Comparison of ENCODE assay signal across 8 cellular contexts in the genomic region with DNA sequence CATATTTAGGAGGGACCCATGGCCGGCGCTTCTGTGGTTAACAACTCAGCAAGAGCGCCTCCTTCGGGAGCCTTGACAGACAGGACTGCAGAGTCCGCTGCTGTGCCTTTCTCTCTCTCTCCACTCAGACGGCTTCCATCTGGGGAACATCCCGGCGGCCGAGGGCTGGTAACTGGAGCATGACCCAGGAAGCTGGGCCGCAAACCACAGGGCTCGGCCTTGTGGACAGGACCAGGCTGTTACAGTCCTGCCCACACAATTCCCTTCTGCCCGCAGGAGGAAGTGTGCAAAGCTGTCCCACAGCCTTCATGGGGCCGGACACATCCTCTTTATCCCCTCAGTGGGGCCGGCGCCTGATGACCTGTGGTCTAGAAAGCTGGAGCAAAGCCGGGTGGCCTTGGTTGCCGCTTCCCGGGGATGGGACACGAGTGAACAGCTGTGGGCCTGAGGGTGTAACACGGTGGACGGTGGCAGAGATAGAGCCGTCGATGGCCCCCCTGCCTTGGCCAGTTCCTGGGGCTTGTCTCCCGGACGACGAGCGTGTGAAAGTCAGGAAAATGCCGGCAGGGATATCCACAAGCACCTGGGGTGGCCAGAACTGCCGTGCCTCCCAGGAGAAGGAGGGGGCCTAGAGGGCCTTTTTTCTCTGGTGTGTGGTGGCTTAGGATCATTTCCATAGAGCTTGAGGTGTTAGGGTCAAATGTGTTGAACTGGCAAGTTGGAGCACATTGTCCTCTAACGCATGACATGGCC. TPM values are rescaled to one million over a fixed set of nuclear protein-coding genes. Genes with fewer than 3 reads are reported as not detected.
DNase-seq lines count a peak whose midpoint lies in the region; FAIRE-seq and TF ChIP-seq lines count a peak whose summit lies in the region.

No MANE protein-coding gene starts in this region.

- H3K9me3 ChIP-seq in mammary epithelial cell (replicated peaks; ENCODE audit: insufficient read depth, low read length) = no peaks in the 10 kb centered on the region
- H3K9me3 ChIP-seq in kidney (ENCODE audit: control insufficient read depth in 1 of 2, low read length in 2 of 2) = no peaks in the 10 kb centered on the region
- H3K9me3 ChIP-seq in subcutaneous abdominal adipose tissue (ENCODE audit: control insufficient read depth in 5 of 5, low read length in 5 of 5) = peaks cover 0 to 3% (median 0%) of the 10 kb centered on the region in 5 donors

- intact Hi-C loops in mammary epithelial cell (cut with micrococcal nuclease) (loop anchor here (1.0 to 2.0 kb wide), 7 partner anchors 14 to 450 kb away; no protein-coding TSS in a partner anchor), kidney (cut with DNase I) (loop anchor here (10.0 kb wide), 2 partner anchors 108 to 278 kb away; no protein-coding TSS in a partner anchor)

- no peaks in the 10 kb centered on the region for H3K79me2 ChIP-seq in mammary epithelial cell (ENCODE audit: insufficient read depth, low read length)

- H2AFZ ChIP-seq in mammary epithelial cell (ENCODE audit: low read depth, low read length) = peak overlapping the region; percentile 72

- dilution Hi-C loops in mammary epithelial cell (cut with HindIII; ENCODE audit: low sequenced_read_pairs) = loop anchor here (5.0 kb wide), 2 partner anchors 120 to 280 kb away; no protein-coding TSS in a partner anchor

- H3K4me3 ChIP-seq in mammary epithelial cell (replicated peaks in 1 of 3; ENCODE audit: insufficient read depth in 1 of 3, low read depth in 2 of 3, low read length in 3 of 3) = no peak overlapping the region
- H3K4me3 ChIP-seq in kidney (ENCODE audit: low read length in 2 of 2) = no peak overlapping the region
- H3K4me3 ChIP-seq in subcutaneous abdominal adipose tissue (ENCODE audit: low read depth in 1 of 5, low read length in 5 of 5) = no peak overlapping the region

- H3K9ac ChIP-seq in mammary epithelial cell (ENCODE audit: insufficient read depth, low read length) (peak overlapping the region; percentile 9), kidney (ENCODE audit: low read length in 2 of 2) (no peak overlapping the region), subcutaneous abdominal adipose tissue (ENCODE audit: low read length in 5 of 5) (peak overlapping the region in 1 of 5 donors; percentile 43)

- CTCF ChIA-PET in mammary epithelial cell (lab: Charles Lee; ENCODE audit: low non-redundant PET) = interaction anchor here (0.7 to 1.3 kb wide), 2 partner anchors 219 kb away, joined by 3 to 5 read pairs; no protein-coding TSS in a partner anchor

- peak; percentile 38 to 65 for TF ChIP-seq CTCF in mammary epithelial cell (conservative IDR thresholded peaks at IDR 0.05 in 1 of 2, IDR thresholded peaks at IDR 0.05 in 1 of 2; ENCODE audit: extremely low read depth in 1 of 2, insufficient read depth in 1 of 2, low read depth in 1 of 2, low read length in 2 of 2)
- TF ChIP-seq CTCF in kidney (IDR thresholded peaks at IDR 0.05; ENCODE audit: borderline replicate concordance, extremely low read depth, insufficient read depth) = no peak

- H3K4me2 ChIP-seq in mammary epithelial cell (ENCODE audit: insufficient read depth, low read depth, low read length) = peak overlapping the region; percentile 11

- DNase-seq in HK-2 (ENCODE audit: unreplicated experiment) (peak; percentile 92), mammary epithelial cell (peak; percentile 87), kidney (peak; percentile 94), NCI-H524 treated with DMSO at 0.1 percent for 48 hours (lab: John Stamatoyannopoulos, UW) (no peak), NCI-H226 (no peak), COR-L47 (lab: John Stamatoyannopoulos, UW) (no peak)
- DNase-seq in activated CD4-positive, alpha-beta T cell treated with anti-CD3 and anti-CD28 coated beads, Interleukin-2, amount 50 U/mL, for 48 hours = no peak

- BruUV-seq in mammary epithelial cell (replicated peaks; lab: Mats Ljungman, UMichigan) = no TSS peak

- H3K36me3 ChIP-seq in mammary epithelial cell (ENCODE audit: insufficient read depth, low read length) (peaks cover 7% of the 10 kb centered on the region), kidney (ENCODE audit: control insufficient read depth in 1 of 2, insufficient read depth in 2 of 2, low read length in 2 of 2) (no peaks in the 10 kb centered on the region), subcutaneous abdominal adipose tissue (ENCODE audit: control insufficient read depth in 5 of 5, insufficient read depth in 5 of 5, low read length in 5 of 5) (peaks cover 0 to 10% (median 2%) of the 10 kb centered on the region in 5 donors)

- WGBS in mammary epithelial cell (ENCODE audit: low coverage, missing lambda C conversion rate) = 18% methylated on average over 22 of the region's 30 CpGs

- in situ Hi-C loops in mammary epithelial cell (cut with MboI; ENCODE audit: low sequenced_read_pairs in 2 of 2) = loop anchor here (5.0 to 10.0 kb wide), 3 partner anchors 100 to 288 kb away; no protein-coding TSS in a partner anchor

- H3K27ac ChIP-seq in mammary epithelial cell (ENCODE audit: insufficient read depth, low read depth, low read length) = peak overlapping the region; percentile 49
- peak overlapping the region; percentile 41 to 48 for H3K27ac ChIP-seq in kidney (ENCODE audit: low read depth in 2 of 2, low read length in 2 of 2)
- H3K27ac ChIP-seq in subcutaneous abdominal adipose tissue (ENCODE audit: low read depth, low read length) = peak overlapping the region; percentile 41

- H3K4me1 ChIP-seq in mammary epithelial cell (ENCODE audit: insufficient read depth, low read length) (peaks cover 38% of the 10 kb centered on the region), kidney (ENCODE audit: control insufficient read depth in 1 of 2, insufficient read depth in 1 of 2, low read depth in 1 of 2, low read length in 2 of 2) (peaks cover 0 to 9% of the 10 kb centered on the region in 2 donors), subcutaneous abdominal adipose tissue (ENCODE audit: control insufficient read depth in 5 of 5, insufficient read depth in 5 of 5, low read length in 5 of 5) (peaks cover 1 to 57% (median 51%) of the 10 kb centered on the region in 5 donors)

- H4K20me1 ChIP-seq in mammary epithelial cell (ENCODE audit: insufficient read depth, low read length) = no peaks in the 10 kb centered on the region

- FAIRE-seq in kidney (lab: Jason Lieb, UNC) = no peak

- no peaks in the 10 kb centered on the region for H3K27me3 ChIP-seq in mammary epithelial cell (ENCODE audit: insufficient read depth, low read length)
- peaks cover 10 to 49% (median 34%) of the 10 kb centered on the region in 5 donors for H3K27me3 ChIP-seq in subcutaneous abdominal adipose tissue (ENCODE audit: control insufficient read depth in 5 of 5, insufficient read depth in 4 of 5, low read length in 5 of 5)

RNA-seq across cellular contexts. Expression of gene FBLN1, which starts 50.1 kb away (rescaled TPM):
- 100 to 1,000 TPM; 130 to 173 TPM for total RNA-seq in mammary epithelial cell
- 66.8 TPM for polyA plus RNA-seq in mammary epithelial cell
- polyA minus RNA-seq in mammary epithelial cell = 49.2 TPM
- total RNA-seq in kidney = 105 TPM
- polyA plus RNA-seq in kidney (ENCODE audit: insufficient read depth, low read depth, low replicate concordance) = 23.3 TPM

Comparison
In these comparisons a context has a peak if more than half of its experiments do, and no peak if none do; other contexts are left out.
1. DNase-seq: peak in HK-2 (single experiment), mammary epithelial cell (single experiment) and kidney (single experiment); none in NCI-H524 treated with DMSO at 0.1 percent for 48 hours (single experiment), activated CD4-positive, alpha-beta T cell treated with anti-CD3 and anti-CD28 coated beads, Interleukin-2, amount 50 U/mL, for 48 hours (0 of 2), NCI-H226 (single experiment) and COR-L47 (single experiment).
2. Peak in every context shown above with its lines, with median percentiles within 50 percentile points of each other: H3K27ac ChIP-seq.